Comparison of ENCODE assay signal across 19 cellular contexts in genomic region chr7:5217396-5217795, GRCh38. TPM values are rescaled to one million over a fixed set of nuclear protein-coding genes. Genes with fewer than 3 reads are reported as not detected.
DNase-seq lines count a peak whose midpoint lies in the region; ATAC-seq and TF ChIP-seq lines count a peak whose summit lies in the region.
"Had no signal": no experiment of that assay in that cellular context is flagged by ENCODE, and none has a peak within 500 bp of the region (broad histone marks: within the 10 kb centered on the region; RNA-seq: fewer than 3 reads in every experiment).

No MANE protein-coding gene starts in this region.

- H3K4me3 ChIP-seq in Peyer's patch = no peak overlapping the region

- no peaks in the 10 kb centered on the region for H3K27me3 Mint-ChIP-seq in memory B cell
- no peaks in the 10 kb centered on the region for H3K27me3 Mint-ChIP-seq in stimulated activated memory B cell treated with anti-CD40 and anti-IgM and Interleukin-4, amounts not matched to agents 10 μg/mL and 1 μg/mL and 100 μg/mL, for 72 hours
- H3K27me3 Mint-ChIP-seq: CD8-positive, alpha-beta memory T cell had no signal

- peaks cover 27% of the 10 kb centered on the region for H3K36me3 Mint-ChIP-seq in memory B cell
- H3K36me3 Mint-ChIP-seq in stimulated activated memory B cell treated with anti-CD40 and anti-IgM and Interleukin-4, amounts not matched to agents 10 μg/mL and 1 μg/mL and 100 μg/mL, for 72 hours = peaks cover 72% of the 10 kb centered on the region

- no peak for TF ChIP-seq POLR2A in Peyer's patch (IDR thresholded peaks at IDR 0.05)

- no peaks in the 10 kb centered on the region for H3K9me3 ChIP-seq in Peyer's patch
- H3K9me3 ChIP-seq: BE2C had no signal

- intact Hi-C loops in cardiac septum (cut with DNase I) = no loop called here
- intact Hi-C loops in Right ventricle myocardium superior (cut with DNase I) = no loop called here

- H3K27ac ChIP-seq in Peyer's patch = peak overlapping the region in 1 of 4 donors; percentile 70
- H3K27ac ChIP-seq: KMS-11 had no signal

- ATAC-seq in Right ventricle myocardium superior (ENCODE audit: poor library complexity) (no peak), memory B cell (ENCODE audit: low read depth) (no peak), GM21576 (IDR thresholded peaks at IDR 0.05; ENCODE audit: unreplicated experiment) (no peak)
- no peak for ATAC-seq in stimulated activated memory B cell treated with anti-CD40 and anti-IgM and Interleukin-4, amounts not matched to agents 10 μg/mL and 1 μg/mL and 100 μg/mL, for 72 hours
- ATAC-seq: HCT116 had no signal

- no peak overlapping the region for H3K4me3 Mint-ChIP-seq in memory B cell
- no peak overlapping the region for H3K4me3 Mint-ChIP-seq in stimulated activated memory B cell treated with anti-CD40 and anti-IgM and Interleukin-4, amounts not matched to agents 10 μg/mL and 1 μg/mL and 100 μg/mL, for 72 hours
- H3K4me3 Mint-ChIP-seq: CD8-positive, alpha-beta memory T cell had no signal

- H3K4me1 ChIP-seq in Peyer's patch = peaks cover 0 to 10% (median 2%) of the 10 kb centered on the region in 4 donors
- H3K4me1 ChIP-seq: BE2C had no signal

- peak overlapping the region; percentile 96 for H3K27ac Mint-ChIP-seq in memory B cell
- peak overlapping the region; percentile 83 for H3K27ac Mint-ChIP-seq in stimulated activated memory B cell treated with anti-CD40 and anti-IgM and Interleukin-4, amounts not matched to agents 10 μg/mL and 1 μg/mL and 100 μg/mL, for 72 hours
- H3K27ac Mint-ChIP-seq: CD8-positive, alpha-beta memory T cell had no signal

- peaks cover 13% of the 10 kb centered on the region for H3K4me1 Mint-ChIP-seq in memory B cell
- H3K4me1 Mint-ChIP-seq in stimulated activated memory B cell treated with anti-CD40 and anti-IgM and Interleukin-4, amounts not matched to agents 10 μg/mL and 1 μg/mL and 100 μg/mL, for 72 hours = peaks cover 46% of the 10 kb centered on the region

- TF ChIP-seq CTCF in Peyer's patch (IDR thresholded peaks at IDR 0.05) = no peak

- no peaks in the 10 kb centered on the region for H3K27me3 ChIP-seq in Peyer's patch
- H3K27me3 ChIP-seq: BE2C had no signal

- peaks cover 0 to 87% (median 0%) of the 10 kb centered on the region in 3 donors for H3K36me3 ChIP-seq in Peyer's patch

- no peaks in the 10 kb centered on the region for H3K9me3 Mint-ChIP-seq in memory B cell
- H3K9me3 Mint-ChIP-seq in stimulated activated memory B cell treated with anti-CD40 and anti-IgM and Interleukin-4, amounts not matched to agents 10 μg/mL and 1 μg/mL and 100 μg/mL, for 72 hours = no peaks in the 10 kb centered on the region
- H3K9me3 Mint-ChIP-seq: CD8-positive, alpha-beta memory T cell had no signal

- peak; percentile 58 for DNase-seq in cardiac septum (ENCODE audit: low spot score)
- no peak for DNase-seq in Right ventricle myocardium superior
- peak in 2 of 3 donors; percentile 14 to 42 for DNase-seq in Peyer's patch
- no peak for DNase-seq in memory B cell (ENCODE audit: low spot score in 2 of 2)
- DNase-seq in SIG-M5 (lab: John Stamatoyannopoulos, UW) = no peak
- no peak for DNase-seq in middle frontal gyrus (ENCODE audit: extremely low spot score, low spot score)
- DNase-seq: BE2C; CD8-positive, alpha-beta memory T cell; DMS53; EL; GOT3; NCI-H1417; NCI-H187; NCI-H226; NCI-H524 had no signal

RNA-seq across cellular contexts. Expression of gene WIPI2, which starts 27.4 kb away (rescaled TPM):
- total RNA-seq in cardiac septum = 45.3 TPM
- total RNA-seq in Right ventricle myocardium superior = 50.4 TPM
- total RNA-seq in Peyer's patch = 10 to 100 TPM; 45.7 to 67.7 (median 50.0) TPM

Comparison
In these comparisons a context has a peak if more than half of its experiments do, and no peak if none do; other contexts are left out.
1. DNase-seq: peak in cardiac septum (single experiment) and Peyer's patch (2 of 3); none in Right ventricle myocardium superior (single experiment), memory B cell (0 of 2), SIG-M5 (single experiment) and middle frontal gyrus (single experiment).